In the genomic region with DNA sequence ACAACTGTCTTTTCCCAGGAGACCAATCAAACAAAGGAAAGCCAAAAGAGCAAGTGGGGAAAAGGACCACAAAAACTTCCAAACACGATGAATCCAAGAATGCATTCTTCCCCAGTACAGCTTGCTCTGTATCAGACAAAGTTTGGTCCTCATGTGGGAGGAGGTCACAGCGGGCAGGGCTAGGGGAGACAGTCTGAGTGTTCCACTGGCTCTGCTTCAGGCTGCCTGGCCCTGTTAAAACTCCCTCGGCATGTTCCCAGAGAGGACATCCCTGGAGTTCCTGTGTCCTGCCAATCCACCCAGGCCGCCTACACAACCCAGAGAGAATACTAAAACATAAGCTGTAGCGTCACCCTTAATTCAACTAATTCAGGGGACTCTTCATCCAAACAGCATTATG, we compare ENCODE assay signal across 14 cellular contexts.
"Had no signal": no experiment of that assay in that cellular context is flagged by ENCODE, and none has a peak within 500 bp of the region (broad histone marks: within the 10 kb centered on the region; RNA-seq: fewer than 3 reads in every experiment).

No MANE protein-coding gene starts in this region.

- H3K9me3 ChIP-seq: gastrocnemius medialis, SJCRH30, upper lobe of left lung had no signal

- H3K27ac ChIP-seq: gastrocnemius medialis, SJCRH30, upper lobe of left lung had no signal

- DNase-seq: activated CD4-positive, alpha-beta T cell treated with anti-CD3 and anti-CD28 coated beads, Interleukin-2, amount 50 U/mL, for 4 hours; activated effector memory CD4-positive, alpha-beta T cell treated with anti-CD3 and anti-CD28 coated beads, Interleukin-2, amount 50 U/mL, for 16 hours; activated naive CD8-positive, alpha-beta T cell treated with anti-CD3 and anti-CD28 coated beads for 36 hours; activated T-cell treated with anti-CD3 and anti-CD28 coated beads, Interleukin-2, amount 50 U/mL, for 1 hour; anterior cingulate cortex; hypothalamus; mammary epithelial cell; SJCRH30; stimulated activated CD4-positive, alpha-beta T cell treated with anti-CD3 and anti-CD28 coated beads, Interleukin-12 subunit alpha, Interleukin-12 subunit beta, amount 100 ng/mL, for 4 hours; stimulated activated naive CD4-positive, alpha-beta T cell; substantia nigra; upper lobe of left lung had no signal

- H3K4me1 ChIP-seq: gastrocnemius medialis, SJCRH30, upper lobe of left lung had no signal

- H3K36me3 ChIP-seq: gastrocnemius medialis, SJCRH30, upper lobe of left lung had no signal

- ATAC-seq: activated CD4-positive, CD25-positive, alpha-beta regulatory T cell treated with anti-CD3 and anti-CD28 coated beads, Interleukin-2, amount 50 U/mL, for 24 hours; gastrocnemius medialis had no signal

- H3K4me3 ChIP-seq: gastrocnemius medialis, SJCRH30, upper lobe of left lung had no signal

- H3K27me3 ChIP-seq: gastrocnemius medialis, SJCRH30, upper lobe of left lung had no signal
